Comparison of ENCODE assay signal across 19 cellular contexts in the genomic region with DNA sequence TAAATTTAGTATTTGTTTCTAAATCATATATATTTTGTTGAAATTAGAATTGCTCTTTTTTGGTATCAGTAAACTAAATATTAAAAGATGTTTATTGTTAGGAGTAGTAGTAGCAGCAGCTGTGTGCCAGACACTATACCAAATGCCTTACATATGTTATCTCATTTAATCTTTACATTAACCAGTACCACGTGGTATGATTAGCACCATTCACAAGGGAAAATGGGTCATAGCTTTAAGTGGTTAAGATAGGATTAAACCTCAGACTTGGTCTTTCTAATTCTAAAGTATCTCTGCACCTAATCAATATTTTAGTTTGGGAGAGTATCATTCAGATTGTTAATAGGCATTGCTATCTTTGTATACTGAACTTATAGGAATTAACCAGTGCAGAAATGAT. TPM values are rescaled to one million over a fixed set of nuclear protein-coding genes. Genes with fewer than 3 reads are reported as not detected.
DNase-seq lines count a peak whose midpoint lies in the region; ATAC-seq and TF ChIP-seq lines count a peak whose summit lies in the region.
"Had no signal": no experiment of that assay in that cellular context is flagged by ENCODE, and none has a peak within 500 bp of the region (broad histone marks: within the 10 kb centered on the region; RNA-seq: fewer than 3 reads in every experiment).

No MANE protein-coding gene starts in this region.

- intact Hi-C loops in vagina (cut with DNase I) (no loop called here), posterior vena cava (cut with DNase I) (no loop called here)

- TF ChIP-seq CTCF in endodermal cell (conservative IDR thresholded peaks at IDR 0.05) = no peak
- TF ChIP-seq CTCF in vagina (IDR thresholded peaks at IDR 0.05) = no peak

- peak; percentile 41 for DNase-seq in D341Med (ENCODE audit: low spot score)
- peak; percentile 54 for DNase-seq in NCI-H524 treated with DMSO at 0.1 percent for 48 hours (lab: John Stamatoyannopoulos, UW)
- peak; percentile 60 for DNase-seq in SK-N-DZ (ENCODE audit: low spot score)
- DNase-seq in endodermal cell = no peak
- no peak for DNase-seq in vagina (ENCODE audit: extremely low spot score in 2 of 2)
- DNase-seq in activated CD8-positive, alpha-beta memory T cell treated with anti-CD3 and anti-CD28 coated beads for 24 hours = no peak
- DNase-seq in posterior vena cava (ENCODE audit: low spot score) = no peak
- DNase-seq: CD4-positive, alpha-beta T cell; CD8-positive, alpha-beta memory T cell; DMS153; DND-41; GOT3; HFFc6 had no signal

- no peaks in the 10 kb centered on the region for H3K27me3 ChIP-seq in endodermal cell (ENCODE audit: control insufficient read depth, insufficient read depth, low read length, poor library complexity, severe bottlenecking)
- no peaks in the 10 kb centered on the region for H3K27me3 ChIP-seq in vagina
- H3K27me3 ChIP-seq: BLaER1 treated with 17β-estradiol and CSF1 and Interleukin-3, amounts not matched to agents 10 nM and 100 nM had no signal

- H3K9me3 ChIP-seq in endodermal cell (ENCODE audit: control insufficient read depth, low read length) = no peaks in the 10 kb centered on the region
- H3K9me3 ChIP-seq in vagina = no peaks in the 10 kb centered on the region
- H3K9me3 ChIP-seq: HAP-1 had no signal

- no peak for ATAC-seq in HG03045 (IDR thresholded peaks at IDR 0.05; ENCODE audit: unreplicated experiment)

- peaks cover 1% of the 10 kb centered on the region for H3K4me1 Mint-ChIP-seq in endodermal cell

- H3K27ac ChIP-seq in endodermal cell (ENCODE audit: low read depth, low read length) (no peak overlapping the region), vagina (no peak overlapping the region)
- H3K27ac ChIP-seq: 22Rv1; BLaER1 treated with 17β-estradiol and CSF1 and Interleukin-3, amounts not matched to agents 10 nM and 100 nM had no signal

- no peak overlapping the region for H3K4me3 Mint-ChIP-seq in endodermal cell
- H3K4me3 Mint-ChIP-seq: B cell; CD14-positive monocyte; CD4-positive, alpha-beta T cell; CD8-positive, alpha-beta memory T cell; HFFc6 had no signal

- no peak overlapping the region for H3K4me3 ChIP-seq in endodermal cell (ENCODE audit: low read length)
- H3K4me3 ChIP-seq in vagina = no peak overlapping the region
- H3K4me3 ChIP-seq: BLaER1 treated with 17β-estradiol and CSF1 and Interleukin-3, amounts not matched to agents 10 nM and 100 nM; HAP-1 had no signal

- H3K36me3 Mint-ChIP-seq in endodermal cell (ENCODE audit: low read depth) = peaks cover 36% of the 10 kb centered on the region

- no peaks in the 10 kb centered on the region for H3K27me3 Mint-ChIP-seq in endodermal cell (ENCODE audit: insufficient read depth)
- H3K27me3 Mint-ChIP-seq: B cell; CD4-positive, alpha-beta T cell; CD8-positive, alpha-beta memory T cell had no signal

- H3K27ac Mint-ChIP-seq in endodermal cell = peak overlapping the region; percentile 66
- H3K27ac Mint-ChIP-seq: B cell; CD14-positive monocyte; CD4-positive, alpha-beta T cell; HFFc6 had no signal

- H3K4me1 ChIP-seq in endodermal cell (ENCODE audit: control insufficient read depth, insufficient read depth, low read length) (no peaks in the 10 kb centered on the region), vagina (no peaks in the 10 kb centered on the region)
- H3K4me1 ChIP-seq: HAP-1 had no signal

- H3K36me3 ChIP-seq in endodermal cell (ENCODE audit: control insufficient read depth, insufficient read depth, low read length) = peaks cover 11% of the 10 kb centered on the region
- H3K36me3 ChIP-seq in vagina = no peaks in the 10 kb centered on the region
- H3K36me3 ChIP-seq: HAP-1 had no signal

- 83% methylated on average over 1 of the region's 1 CpG; no CpG with 5 or more reads in 1 of the 2 experiments for WGBS in endodermal cell (ENCODE audit: insufficient coverage in 1 of 2, insufficient read length in 1 of 2), 2 experiments

- TF ChIP-seq POLR2A in vagina (IDR thresholded peaks at IDR 0.05) = no peak

- H3K9me3 Mint-ChIP-seq in endodermal cell = peaks cover 7% of the 10 kb centered on the region
- H3K9me3 Mint-ChIP-seq: HFFc6 had no signal

- H3K9ac ChIP-seq in endodermal cell (ENCODE audit: extremely low read depth, low read length, poor library complexity, severe bottlenecking) = no peak overlapping the region
- H3K9ac ChIP-seq: BLaER1 treated with 17β-estradiol and CSF1 and Interleukin-3, amounts not matched to agents 10 nM and 100 nM had no signal

RNA-seq across cellular contexts. Expression of gene PSMD14, which starts 29.0 kb away (rescaled TPM):
- polyA plus RNA-seq in SK-N-DZ (2014; cell fraction: cytosol; rRNA removed) = 129 and 140 TPM in 2 replicates
- 53.8 and 77.2 TPM in 2 replicates for polyA plus RNA-seq in SK-N-DZ (2014; cell fraction: nucleus; rRNA removed)
- 10 to 100 TPM; 78.3 to 86.2 TPM for total RNA-seq in endodermal cell
- 70.7 TPM for polyA plus RNA-seq in endodermal cell (2013, experiment 1 of 2)
- polyA plus RNA-seq in endodermal cell (2013, experiment 2 of 2) = 69.9 TPM
- total RNA-seq in vagina = 34.4 TPM
- total RNA-seq in posterior vena cava = 10 to 100 TPM; 43.8 to 51.3 TPM

Comparison
In these comparisons a context has a peak if more than half of its experiments do, and no peak if none do; other contexts are left out.
1. DNase-seq: peak in D341Med (single experiment), NCI-H524 treated with DMSO at 0.1 percent for 48 hours (single experiment) and SK-N-DZ (single experiment); none in endodermal cell (single experiment), vagina (0 of 2), activated CD8-positive, alpha-beta memory T cell treated with anti-CD3 and anti-CD28 coated beads for 24 hours (single experiment) and posterior vena cava (single experiment).